ENCODE assay signal across 8 cellular contexts in genomic region chr20:53162251-53162835, GRCh38.
DNase-seq lines count a peak whose midpoint lies in the region; ATAC-seq and TF ChIP-seq lines count a peak whose summit lies in the region.

No MANE protein-coding gene starts in this region.

- H3K36me3 ChIP-seq in BJ (ENCODE audit: control insufficient read depth, insufficient read depth, low read length) (no peaks in the 10 kb centered on the region), testis (ENCODE audit: low read depth, missing control alignments) (no peaks in the 10 kb centered on the region)

- H3K36me3 Mint-ChIP-seq in T-helper 1 cell treated with Interleukin-12 subunit alpha and Interleukin-12 subunit beta and Interleukin-4 antibody, amounts not matched to agents 30 μg/mL and 1 μg/mL, for 36 hours (ENCODE audit: low read depth): peaks cover 11% of the 10 kb centered on the region

- in situ Hi-C loops in GM13976 (cut with MboI; ENCODE audit: low sequenced_read_pairs, unreplicated experiment): no loop called here

- H3K9me3 ChIP-seq in right cardiac atrium (ENCODE audit: control insufficient read depth, low read length) (no peaks in the 10 kb centered on the region), testis (no peaks in the 10 kb centered on the region)

- no peaks in the 10 kb centered on the region for H3K4me1 ChIP-seq in right cardiac atrium (ENCODE audit: control insufficient read depth, insufficient read depth, low read length)
- H3K4me1 ChIP-seq in testis: peaks cover 5% of the 10 kb centered on the region

- no peak for TF ChIP-seq POLR2A in testis (IDR thresholded peaks at IDR 0.05)

- DNase-seq in BJ (ENCODE audit: low read depth): peak; percentile 6
- peak; percentile 50 for DNase-seq in HuH-7.5 (ENCODE audit: low spot score)
- peak in 2 of 3 donors; percentile 32 to 78 for DNase-seq in right cardiac atrium
- peak; percentile 53 for DNase-seq in testis
- DNase-seq in GM13976 (ENCODE audit: low spot score): no peak

- H3K4me1 Mint-ChIP-seq in T-helper 1 cell treated with Interleukin-12 subunit alpha and Interleukin-12 subunit beta and Interleukin-4 antibody, amounts not matched to agents 30 μg/mL and 1 μg/mL, for 36 hours (ENCODE audit: low read depth): peaks cover 31% of the 10 kb centered on the region

- no peaks in the 10 kb centered on the region for H3K27me3 Mint-ChIP-seq in T-helper 1 cell treated with Interleukin-12 subunit alpha and Interleukin-12 subunit beta and Interleukin-4 antibody, amounts not matched to agents 30 μg/mL and 1 μg/mL, for 36 hours (ENCODE audit: low read depth)

- peak overlapping the region; percentile 25 for H3K4me3 Mint-ChIP-seq in T-helper 1 cell treated with Interleukin-12 subunit alpha and Interleukin-12 subunit beta and Interleukin-4 antibody, amounts not matched to agents 30 μg/mL and 1 μg/mL, for 36 hours

- TF ChIP-seq CTCF in BJ (IDR thresholded peaks at IDR 0.05; ENCODE audit: insufficient read depth, low read depth, low read length) (peak; percentile 38), testis (IDR thresholded peaks at IDR 0.05) (peak in 2 of 3 experiments; percentile 13 to 38), GM13976 (IDR thresholded peaks at IDR 0.05; ENCODE audit: borderline replicate concordance, control extremely low read depth, extremely low read depth, insufficient read depth, missing control alignments) (no peak)

- intact Hi-C loops in right cardiac atrium (cut with DNase I) (no loop called here), testis (cut with DNase I; ENCODE audit: low total_unique reads) (no loop called here)

- H3K4me3 ChIP-seq in BJ (ENCODE audit: low read depth, low read length): no peak overlapping the region
- H3K4me3 ChIP-seq in right cardiac atrium (ENCODE audit: low read length): no peak overlapping the region
- H3K4me3 ChIP-seq in testis: no peak overlapping the region

- CTCF ChIA-PET in BJ (lab: Yijun Ruan, JAX): interaction anchor here (0.8 to 1.1 kb wide), 3 partner anchors 9 to 385 kb away, joined by 3 read pairs; no protein-coding TSS in a partner anchor

- ATAC-seq in right cardiac atrium (peak; percentile 42 to 56), HG02759 (IDR thresholded peaks at IDR 0.05; ENCODE audit: unreplicated experiment) (no peak), GM18870 (IDR thresholded peaks at IDR 0.05; ENCODE audit: unreplicated experiment) (no peak)

- peak overlapping the region; percentile 49 for H3K27ac Mint-ChIP-seq in T-helper 1 cell treated with Interleukin-12 subunit alpha and Interleukin-12 subunit beta and Interleukin-4 antibody, amounts not matched to agents 30 μg/mL and 1 μg/mL, for 36 hours

- H3K27me3 ChIP-seq in BJ (ENCODE audit: control insufficient read depth, insufficient read depth, low read length): no peaks in the 10 kb centered on the region
- no peaks in the 10 kb centered on the region for H3K27me3 ChIP-seq in right cardiac atrium (ENCODE audit: control insufficient read depth, insufficient read depth)
- no peaks in the 10 kb centered on the region for H3K27me3 ChIP-seq in testis

- WGBS in right cardiac atrium: 42% methylated on average over 13 of the region's 13 CpGs
- 30 to 34% methylated on average over 13 of the region's 13 CpGs for WGBS in testis, 2 donors

- no peak overlapping the region for H3K27ac ChIP-seq in right cardiac atrium (ENCODE audit: low read length)
- peak overlapping the region in 1 of 2 donors; percentile 71 for H3K27ac ChIP-seq in testis

- peaks cover 8% of the 10 kb centered on the region for H3K9me3 Mint-ChIP-seq in T-helper 1 cell treated with Interleukin-12 subunit alpha and Interleukin-12 subunit beta and Interleukin-4 antibody, amounts not matched to agents 30 μg/mL and 1 μg/mL, for 36 hours

- POLR2A ChIA-PET in BJ (lab: Charles Lee): no interaction called here

Comparison
In these comparisons a context has a peak if more than half of its experiments do, and no peak if none do; other contexts are left out.
1. ATAC-seq: peak in right cardiac atrium (2 of 2); none in HG02759 (single experiment) and GM18870 (single experiment).